Comparison of ENCODE assay signal across 16 cellular contexts in genomic region chr21:44685050-44685449, GRCh38. TPM values are rescaled to one million over a fixed set of nuclear protein-coding genes. Genes with fewer than 3 reads are reported as not detected.
"Had no signal": no experiment of that assay in that cellular context is flagged by ENCODE, and none has a peak within 500 bp of the region (broad histone marks: within the 10 kb centered on the region; RNA-seq: fewer than 3 reads in every experiment).

No MANE protein-coding gene starts in this region.

RNA-seq across cellular contexts. Expression of gene KRTAP12-1, which starts 3.1 kb away (rescaled TPM):
- total RNA-seq: activated CD4-positive, alpha-beta memory T cell treated with anti-CD3 and anti-CD28 coated beads, Interleukin-2, amount 10 ng/mL, durations not matched to agents 7 days and 5 days; activated CD4-positive, alpha-beta T cell treated with anti-CD3 and anti-CD28 coated beads for 36 hours; activated CD4-positive, alpha-beta T cell treated with anti-CD3 and anti-CD28 coated beads, Interleukin-2, amount 10 ng/mL, durations not matched to agents 7 days and 5 days; activated CD8-positive, alpha-beta memory T cell treated with anti-CD3 and anti-CD28 coated beads, Interleukin-2, amount 10 ng/mL, durations not matched to agents 7 days and 5 days; activated naive CD4-positive, alpha-beta T cell treated with anti-CD3 and anti-CD28 coated beads for 36 hours; activated naive CD4-positive, alpha-beta T cell treated with anti-CD3 and anti-CD28 coated beads, Interleukin-2, amount 50 U/mL, for 72 hours; activated naive CD8-positive, alpha-beta T cell treated with anti-CD3 and anti-CD28 coated beads for 36 hours; activated T-helper 2 cell treated with anti-CD3 and anti-CD28 coated beads, Interferon-gamma antibody, Interleukin-2, Interleukin-4, amounts not matched to agents 10 μg/mL and 5 μg/mL and 100 μg/mL, durations not matched to agents 14 hours and 24 hours and 36 hours; adrenal gland; aorta; astrocyte; body of pancreas; breast epithelium; cardiac septum; cerebellum had no signal

RNA-seq across cellular contexts. Expression of gene KRTAP10-12, which starts 11.9 kb away (rescaled TPM):
- total RNA-seq: activated CD4-positive, alpha-beta memory T cell treated with anti-CD3 and anti-CD28 coated beads, Interleukin-2, amount 10 ng/mL, durations not matched to agents 7 days and 5 days; activated CD4-positive, alpha-beta T cell treated with anti-CD3 and anti-CD28 coated beads for 36 hours; activated CD4-positive, alpha-beta T cell treated with anti-CD3 and anti-CD28 coated beads, Interleukin-2, amount 10 ng/mL, durations not matched to agents 7 days and 5 days; activated CD8-positive, alpha-beta memory T cell treated with anti-CD3 and anti-CD28 coated beads, Interleukin-2, amount 10 ng/mL, durations not matched to agents 7 days and 5 days; activated naive CD4-positive, alpha-beta T cell treated with anti-CD3 and anti-CD28 coated beads for 36 hours; activated naive CD4-positive, alpha-beta T cell treated with anti-CD3 and anti-CD28 coated beads, Interleukin-2, amount 50 U/mL, for 72 hours; activated naive CD8-positive, alpha-beta T cell treated with anti-CD3 and anti-CD28 coated beads for 36 hours; activated T-helper 2 cell treated with anti-CD3 and anti-CD28 coated beads, Interferon-gamma antibody, Interleukin-2, Interleukin-4, amounts not matched to agents 10 μg/mL and 5 μg/mL and 100 μg/mL, durations not matched to agents 14 hours and 24 hours and 36 hours; adrenal gland; aorta; astrocyte; body of pancreas; breast epithelium; cardiac septum; cerebellum; WTC11 had no signal

RNA-seq across cellular contexts. Expression of gene KRTAP12-2, which starts 18.3 kb away (rescaled TPM):
- total RNA-seq: activated CD4-positive, alpha-beta memory T cell treated with anti-CD3 and anti-CD28 coated beads, Interleukin-2, amount 10 ng/mL, durations not matched to agents 7 days and 5 days; activated CD4-positive, alpha-beta T cell treated with anti-CD3 and anti-CD28 coated beads for 36 hours; activated CD4-positive, alpha-beta T cell treated with anti-CD3 and anti-CD28 coated beads, Interleukin-2, amount 10 ng/mL, durations not matched to agents 7 days and 5 days; activated CD8-positive, alpha-beta memory T cell treated with anti-CD3 and anti-CD28 coated beads, Interleukin-2, amount 10 ng/mL, durations not matched to agents 7 days and 5 days; activated naive CD4-positive, alpha-beta T cell treated with anti-CD3 and anti-CD28 coated beads for 36 hours; activated naive CD4-positive, alpha-beta T cell treated with anti-CD3 and anti-CD28 coated beads, Interleukin-2, amount 50 U/mL, for 72 hours; activated naive CD8-positive, alpha-beta T cell treated with anti-CD3 and anti-CD28 coated beads for 36 hours; activated T-helper 2 cell treated with anti-CD3 and anti-CD28 coated beads, Interferon-gamma antibody, Interleukin-2, Interleukin-4, amounts not matched to agents 10 μg/mL and 5 μg/mL and 100 μg/mL, durations not matched to agents 14 hours and 24 hours and 36 hours; adrenal gland; aorta; astrocyte; body of pancreas; breast epithelium; cardiac septum; cerebellum; WTC11 had no signal

RNA-seq across cellular contexts. Expression of gene TSPEAR, which starts 26.3 kb away (rescaled TPM):
- total RNA-seq: activated CD4-positive, alpha-beta memory T cell treated with anti-CD3 and anti-CD28 coated beads, Interleukin-2, amount 10 ng/mL, durations not matched to agents 7 days and 5 days; activated CD4-positive, alpha-beta T cell treated with anti-CD3 and anti-CD28 coated beads for 36 hours; activated CD4-positive, alpha-beta T cell treated with anti-CD3 and anti-CD28 coated beads, Interleukin-2, amount 10 ng/mL, durations not matched to agents 7 days and 5 days; activated CD8-positive, alpha-beta memory T cell treated with anti-CD3 and anti-CD28 coated beads, Interleukin-2, amount 10 ng/mL, durations not matched to agents 7 days and 5 days; activated naive CD4-positive, alpha-beta T cell treated with anti-CD3 and anti-CD28 coated beads for 36 hours; activated naive CD4-positive, alpha-beta T cell treated with anti-CD3 and anti-CD28 coated beads, Interleukin-2, amount 50 U/mL, for 72 hours; activated naive CD8-positive, alpha-beta T cell treated with anti-CD3 and anti-CD28 coated beads for 36 hours; activated T-helper 2 cell treated with anti-CD3 and anti-CD28 coated beads, Interferon-gamma antibody, Interleukin-2, Interleukin-4, amounts not matched to agents 10 μg/mL and 5 μg/mL and 100 μg/mL, durations not matched to agents 14 hours and 24 hours and 36 hours; adrenal gland; aorta; astrocyte; cardiac septum had no signal

RNA-seq across cellular contexts. Expression of gene KRTAP12-3, which starts 27.3 kb away (rescaled TPM):
- total RNA-seq: activated CD4-positive, alpha-beta memory T cell treated with anti-CD3 and anti-CD28 coated beads, Interleukin-2, amount 10 ng/mL, durations not matched to agents 7 days and 5 days; activated CD4-positive, alpha-beta T cell treated with anti-CD3 and anti-CD28 coated beads for 36 hours; activated CD4-positive, alpha-beta T cell treated with anti-CD3 and anti-CD28 coated beads, Interleukin-2, amount 10 ng/mL, durations not matched to agents 7 days and 5 days; activated CD8-positive, alpha-beta memory T cell treated with anti-CD3 and anti-CD28 coated beads, Interleukin-2, amount 10 ng/mL, durations not matched to agents 7 days and 5 days; activated naive CD4-positive, alpha-beta T cell treated with anti-CD3 and anti-CD28 coated beads for 36 hours; activated naive CD4-positive, alpha-beta T cell treated with anti-CD3 and anti-CD28 coated beads, Interleukin-2, amount 50 U/mL, for 72 hours; activated naive CD8-positive, alpha-beta T cell treated with anti-CD3 and anti-CD28 coated beads for 36 hours; activated T-helper 2 cell treated with anti-CD3 and anti-CD28 coated beads, Interferon-gamma antibody, Interleukin-2, Interleukin-4, amounts not matched to agents 10 μg/mL and 5 μg/mL and 100 μg/mL, durations not matched to agents 14 hours and 24 hours and 36 hours; adrenal gland; aorta; astrocyte; body of pancreas; breast epithelium; cardiac septum; cerebellum; WTC11 had no signal
